In genomic region chr1:201582261-201582951, GRCh38 we compare ENCODE assay signal across 10 cellular contexts. TPM values are rescaled to one million over a fixed set of nuclear protein-coding genes. Genes with fewer than 3 reads are reported as not detected.
DNase-seq lines count a peak whose midpoint lies in the region; ATAC-seq and TF ChIP-seq lines count a peak whose summit lies in the region.
"Had no signal": no experiment of that assay in that cellular context is flagged by ENCODE, and none has a peak within 500 bp of the region (broad histone marks: within the 10 kb centered on the region; RNA-seq: fewer than 3 reads in every experiment).

No MANE protein-coding gene starts in this region.

- peaks cover 0 to 32% (median 2%) of the 10 kb centered on the region in 4 donors for H3K4me1 ChIP-seq in transverse colon

- no peak overlapping the region for H3K4me3 Mint-ChIP-seq in activated naive CD8-positive, alpha-beta T cell treated with anti-CD3 and anti-CD28 coated beads, Interleukin-2, amount 50 U/mL, for 24 hours
- H3K4me3 Mint-ChIP-seq in activated naive CD8-positive, alpha-beta T cell treated with anti-CD3 and anti-CD28 coated beads for 36 hours, result no peak overlapping the region
- no peak overlapping the region for H3K4me3 Mint-ChIP-seq in T-cell

- CTCF ChIA-PET in T-cell (lab: Charles Lee), result no interaction called here

- H3K27me3 Mint-ChIP-seq in activated naive CD8-positive, alpha-beta T cell treated with anti-CD3 and anti-CD28 coated beads, Interleukin-2, amount 50 U/mL, for 24 hours, result no peaks in the 10 kb centered on the region
- peaks cover 7% of the 10 kb centered on the region for H3K27me3 Mint-ChIP-seq in activated naive CD8-positive, alpha-beta T cell treated with anti-CD3 and anti-CD28 coated beads for 36 hours
- H3K27me3 Mint-ChIP-seq in T-cell, result peaks cover 1 to 15% of the 10 kb centered on the region in 2 donors

- ATAC-seq in activated naive CD8-positive, alpha-beta T cell treated with anti-CD3 and anti-CD28 coated beads, Interleukin-2, amount 50 U/mL, for 24 hours, result peak; percentile 28
- ATAC-seq in T-cell (replicated peaks in 1 of 4) (no peak), GM21447 (IDR thresholded peaks at IDR 0.05; ENCODE audit: unreplicated experiment) (no peak)

- no peak for TF ChIP-seq CTCF in transverse colon (IDR thresholded peaks at IDR 0.05)

- H3K4me3 ChIP-seq in transverse colon, result no peak overlapping the region

- H3K36me3 ChIP-seq in transverse colon, result no peaks in the 10 kb centered on the region

- H3K27me3 ChIP-seq in transverse colon, result no peaks in the 10 kb centered on the region

- POLR2A ChIA-PET in T-cell (lab: Charles Lee), result no interaction called here

- no peaks in the 10 kb centered on the region for H3K4me1 Mint-ChIP-seq in activated naive CD8-positive, alpha-beta T cell treated with anti-CD3 and anti-CD28 coated beads, Interleukin-2, amount 50 U/mL, for 24 hours
- no peaks in the 10 kb centered on the region for H3K4me1 Mint-ChIP-seq in activated naive CD8-positive, alpha-beta T cell treated with anti-CD3 and anti-CD28 coated beads for 36 hours
- no peaks in the 10 kb centered on the region for H3K4me1 Mint-ChIP-seq in T-cell

- no peaks in the 10 kb centered on the region for H3K36me3 Mint-ChIP-seq in activated naive CD8-positive, alpha-beta T cell treated with anti-CD3 and anti-CD28 coated beads, Interleukin-2, amount 50 U/mL, for 24 hours (ENCODE audit: low read depth)
- H3K36me3 Mint-ChIP-seq in activated naive CD8-positive, alpha-beta T cell treated with anti-CD3 and anti-CD28 coated beads for 36 hours, result no peaks in the 10 kb centered on the region
- peaks cover 3% of the 10 kb centered on the region for H3K36me3 Mint-ChIP-seq in T-cell

- no peaks in the 10 kb centered on the region for H3K9me3 ChIP-seq in transverse colon

- TF ChIP-seq POLR2A in transverse colon (IDR thresholded peaks at IDR 0.05), result no peak

- no peak for DNase-seq in activated naive CD8-positive, alpha-beta T cell treated with anti-CD3 and anti-CD28 coated beads, Interleukin-2, amount 50 U/mL, for 24 hours
- no peak for DNase-seq in activated naive CD8-positive, alpha-beta T cell treated with anti-CD3 and anti-CD28 coated beads for 36 hours
- DNase-seq in astrocyte of the hippocampus (ENCODE audit: low read depth, low spot score) (peak; percentile 65), iris pigment epithelial cell (ENCODE audit: low read depth) (peak; percentile 81), transverse colon (peak; percentile 38), T-cell (no peak), T1000 (lab: John Stamatoyannopoulos, UW) (no peak)
- DNase-seq: activated T-cell treated with anti-CD3 and anti-CD28 coated beads, Interleukin-2, amount 50 U/mL, for 48 hours had no signal

- intact Hi-C loops in transverse colon (cut with DNase I; ENCODE audit: low total_unique reads), result no loop called here

- H3K27ac ChIP-seq in transverse colon, result peak overlapping the region in 1 of 4 donors; percentile 27
- H3K27ac ChIP-seq: C4-2B had no signal

- H3K27ac Mint-ChIP-seq in activated naive CD8-positive, alpha-beta T cell treated with anti-CD3 and anti-CD28 coated beads, Interleukin-2, amount 50 U/mL, for 24 hours, result no peak overlapping the region
- H3K27ac Mint-ChIP-seq in activated naive CD8-positive, alpha-beta T cell treated with anti-CD3 and anti-CD28 coated beads for 36 hours, result no peak overlapping the region
- H3K27ac Mint-ChIP-seq in T-cell, result no peak overlapping the region

- TF ChIP-seq EP300 in transverse colon (IDR thresholded peaks at IDR 0.05; ENCODE audit: low read depth), result no peak

- peaks cover 5% of the 10 kb centered on the region for H3K9me3 Mint-ChIP-seq in activated naive CD8-positive, alpha-beta T cell treated with anti-CD3 and anti-CD28 coated beads, Interleukin-2, amount 50 U/mL, for 24 hours
- H3K9me3 Mint-ChIP-seq in activated naive CD8-positive, alpha-beta T cell treated with anti-CD3 and anti-CD28 coated beads for 36 hours, result no peaks in the 10 kb centered on the region
- peaks cover 0 to 9% (median 4%) of the 10 kb centered on the region in 3 donors for H3K9me3 Mint-ChIP-seq in T-cell

- in situ Hi-C loops in transverse colon (cut with MboI; ENCODE audit: low pct_ligation_motif_present in 1 of 4, low pct_unique_long_range_greater_than_20kb in 1 of 4, low sequenced_read_pairs in 3 of 4), result no loop called here

- 50 to 55% methylated on average over 2 to 3 of the region's 3 CpGs for WGBS in transverse colon (ENCODE audit: low coverage in 1 of 2), 2 donors

RNA-seq across cellular contexts. Expression of gene NAV1, which starts 43.5 kb away (rescaled TPM):
- 1 to 10 TPM; 1.3 TPM for total RNA-seq in activated naive CD8-positive, alpha-beta T cell treated with anti-CD3 and anti-CD28 coated beads for 36 hours
- total RNA-seq in transverse colon (10 to 100 TPM; 13.0 to 40.6 (median 16.9) TPM), T-cell (1 to 10 TPM; 2.8 to 6.9 (median 4.7) TPM)

Comparison
In these comparisons a context has a peak if more than half of its experiments do, and no peak if none do; other contexts are left out.
1. DNase-seq: peak in astrocyte of the hippocampus (single experiment), iris pigment epithelial cell (single experiment) and transverse colon (single experiment); none in activated naive CD8-positive, alpha-beta T cell treated with anti-CD3 and anti-CD28 coated beads, Interleukin-2, amount 50 U/mL, for 24 hours (single experiment), activated naive CD8-positive, alpha-beta T cell treated with anti-CD3 and anti-CD28 coated beads for 36 hours (single experiment), T-cell (0 of 34) and T1000 (single experiment).